Comparison of ENCODE assay signal across 8 cellular contexts in genomic region chr3:48016336-48016973, GRCh38. TPM values are rescaled to one million over a fixed set of nuclear protein-coding genes. Genes with fewer than 3 reads are reported as not detected.
DNase-seq lines count a peak whose midpoint lies in the region; ATAC-seq and TF ChIP-seq lines count a peak whose summit lies in the region.

A gene with protein sequence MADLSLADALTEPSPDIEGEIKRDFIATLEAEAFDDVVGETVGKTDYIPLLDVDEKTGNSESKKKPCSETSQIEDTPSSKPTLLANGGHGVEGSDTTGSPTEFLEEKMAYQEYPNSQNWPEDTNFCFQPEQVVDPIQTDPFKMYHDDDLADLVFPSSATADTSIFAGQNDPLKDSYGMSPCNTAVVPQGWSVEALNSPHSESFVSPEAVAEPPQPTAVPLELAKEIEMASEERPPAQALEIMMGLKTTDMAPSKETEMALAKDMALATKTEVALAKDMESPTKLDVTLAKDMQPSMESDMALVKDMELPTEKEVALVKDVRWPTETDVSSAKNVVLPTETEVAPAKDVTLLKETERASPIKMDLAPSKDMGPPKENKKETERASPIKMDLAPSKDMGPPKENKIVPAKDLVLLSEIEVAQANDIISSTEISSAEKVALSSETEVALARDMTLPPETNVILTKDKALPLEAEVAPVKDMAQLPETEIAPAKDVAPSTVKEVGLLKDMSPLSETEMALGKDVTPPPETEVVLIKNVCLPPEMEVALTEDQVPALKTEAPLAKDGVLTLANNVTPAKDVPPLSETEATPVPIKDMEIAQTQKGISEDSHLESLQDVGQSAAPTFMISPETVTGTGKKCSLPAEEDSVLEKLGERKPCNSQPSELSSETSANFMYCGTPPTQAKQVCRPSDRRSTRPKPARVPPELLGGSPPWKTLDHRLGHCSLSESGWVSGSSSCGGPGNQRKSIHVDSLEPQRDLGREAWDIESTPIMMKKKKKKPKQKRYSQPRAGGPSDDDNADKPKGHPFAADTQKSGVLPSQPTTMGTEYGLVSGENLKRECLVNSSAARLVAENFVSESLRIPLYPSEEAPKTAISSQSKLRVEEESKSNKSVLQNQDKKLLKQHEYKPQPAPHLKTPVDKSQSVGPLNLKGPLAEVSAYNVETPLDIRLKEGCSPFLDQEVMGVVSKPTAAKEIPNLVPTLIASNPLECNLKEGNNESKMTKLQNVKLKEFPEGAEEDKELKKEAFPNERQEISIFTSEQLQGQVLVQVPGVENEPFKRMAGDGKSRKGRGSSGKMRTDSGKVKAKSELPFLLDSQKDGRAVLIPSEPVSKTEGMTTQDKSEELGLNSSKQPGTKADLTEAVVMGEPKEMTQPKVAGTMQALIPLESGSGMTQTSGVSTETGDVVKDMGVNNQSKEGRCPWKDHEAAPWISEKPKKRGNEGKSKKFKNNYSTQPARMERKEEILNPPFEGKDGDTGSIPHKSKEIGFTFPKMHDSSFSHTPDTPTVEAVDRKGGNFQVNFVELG (N-terminal part only) (minus strand): TSS chr3:48016416. CDS start chr3:47998860, 17,556 bp downstream.

- peaks cover 90% of the 10 kb centered on the region for H3K79me2 ChIP-seq in PC-3 (ENCODE audit: low read length)

- no peak within 1 kb of the TSS for H2AFZ ChIP-seq in PC-3 (ENCODE audit: low read length)

- no peak within 1 kb of the TSS for H3K4me2 ChIP-seq in PC-3 (ENCODE audit: low read length)

- peak within 1 kb of the TSS; percentile 32 to 74 (median 33) for H3K27ac Mint-ChIP-seq in CD4-positive, CD25-positive, alpha-beta regulatory T cell

- no peak for ATAC-seq in CD4-positive, CD25-positive, alpha-beta regulatory T cell (ENCODE audit: low read depth in 2 of 2)
- ATAC-seq in PC-3 = no peak
- ATAC-seq in HG03378 (IDR thresholded peaks at IDR 0.05; ENCODE audit: unreplicated experiment) = no peak
- ATAC-seq in HG02610 (IDR thresholded peaks at IDR 0.05; ENCODE audit: unreplicated experiment) = no peak
- ATAC-seq in HG03139 (IDR thresholded peaks at IDR 0.05; ENCODE audit: unreplicated experiment) = no peak

- no peak for DNase-seq in CD4-positive, CD25-positive, alpha-beta regulatory T cell
- DNase-seq in PC-3 (no peak), dorsolateral prefrontal cortex (peak in 1 of 10 donors; percentile 50), NCI-H748 treated with DMSO at 0.1 percent for 48 hours (lab: John Stamatoyannopoulos, UW) (no peak)

- CTCF ChIA-PET in PC-3 (lab: Charles Lee) = no interaction called here

- H3K36me3 Mint-ChIP-seq in CD4-positive, CD25-positive, alpha-beta regulatory T cell = no peaks in the 10 kb centered on the region

- peaks cover 24% of the 10 kb centered on the region for H4K20me1 ChIP-seq in PC-3 (ENCODE audit: low read length)

- no peaks in the 10 kb centered on the region for H3F3A ChIP-seq in PC-3 (ENCODE audit: low read length, unreplicated experiment)

- H3K9ac ChIP-seq in PC-3 (ENCODE audit: low read length) (no peak within 1 kb of the TSS), mucosa of rectum (ENCODE audit: low read depth in 1 of 2, low read length in 2 of 2) (no peak within 1 kb of the TSS)

- BruUV-seq in PC-3 (replicated peaks; lab: Mats Ljungman, UMichigan) = no TSS peak

- TF ChIP-seq CTCF in PC-3 (conservative IDR thresholded peaks at IDR 0.05; ENCODE audit: low read depth, low read length) (no peak), dorsolateral prefrontal cortex (IDR thresholded peaks at IDR 0.05 in 54 of 56, conservative IDR thresholded peaks at IDR 0.05 in 2 of 56; ENCODE audit: low read depth in 1 of 56, partially characterized antibody in 56 of 56) (no peak)

- H3K9me3 ChIP-seq in CD4-positive, CD25-positive, alpha-beta regulatory T cell (ENCODE audit: control insufficient read depth in 2 of 2, low read length in 2 of 2) = no peaks in the 10 kb centered on the region
- H3K9me3 ChIP-seq in PC-3 (ENCODE audit: low read length) (no peaks in the 10 kb centered on the region), mucosa of rectum (ENCODE audit: control insufficient read depth in 2 of 2, low read length in 2 of 2) (no peaks in the 10 kb centered on the region)

- H3K4me3 ChIP-seq in CD4-positive, CD25-positive, alpha-beta regulatory T cell (ENCODE audit: low read depth, low read length) = no peak within 1 kb of the TSS
- H3K4me3 ChIP-seq in PC-3 (ENCODE audit: low read length) = no peak within 1 kb of the TSS
- peak within 1 kb of the TSS in 36 of 59 donors; percentile 0 to 48 (median 26) for H3K4me3 ChIP-seq in dorsolateral prefrontal cortex
- H3K4me3 ChIP-seq in mucosa of rectum (ENCODE audit: low read length in 2 of 2) = peak within 1 kb of the TSS in 1 of 2 donors; percentile 17

- no peaks in the 10 kb centered on the region for H3K27me3 ChIP-seq in CD4-positive, CD25-positive, alpha-beta regulatory T cell (ENCODE audit: control insufficient read depth, insufficient read depth, low read length)
- H3K27me3 ChIP-seq in PC-3 (ENCODE audit: low read length) (no peaks in the 10 kb centered on the region), dorsolateral prefrontal cortex (no peaks in the 10 kb centered on the region), mucosa of rectum (ENCODE audit: control insufficient read depth in 2 of 2, insufficient read depth in 2 of 2, low read length in 2 of 2) (no peaks in the 10 kb centered on the region)

- intact Hi-C loops in PC-3 (cut with micrococcal nuclease) = no loop called here
- intact Hi-C loops in dorsolateral prefrontal cortex (cut with DNase I) = no loop called here

- H3K27me3 Mint-ChIP-seq in CD4-positive, CD25-positive, alpha-beta regulatory T cell = no peaks in the 10 kb centered on the region

- no peaks in the 10 kb centered on the region for H3K9me2 ChIP-seq in PC-3 (replicated peaks; ENCODE audit: low read length)

- peak within 1 kb of the TSS in 1 of 4 donors; percentile 20 for H3K4me3 Mint-ChIP-seq in CD4-positive, CD25-positive, alpha-beta regulatory T cell

- H3K4me1 Mint-ChIP-seq in CD4-positive, CD25-positive, alpha-beta regulatory T cell = peaks cover 25 to 48% (median 44%) of the 10 kb centered on the region in 4 donors

- H3K27ac ChIP-seq in CD4-positive, CD25-positive, alpha-beta regulatory T cell (ENCODE audit: insufficient read depth, low read length, poor library complexity, severe bottlenecking) = no peak within 1 kb of the TSS
- H3K27ac ChIP-seq in PC-3 (ENCODE audit: low read length) (no peak within 1 kb of the TSS), dorsolateral prefrontal cortex (peak within 1 kb of the TSS in 56 of 59 donors; percentile 3 to 83 (median 56)), mucosa of rectum (ENCODE audit: low read depth in 2 of 2, low read length in 2 of 2) (peak within 1 kb of the TSS; percentile 16 to 40)

- no peaks in the 10 kb centered on the region for H3K36me3 ChIP-seq in CD4-positive, CD25-positive, alpha-beta regulatory T cell (ENCODE audit: control insufficient read depth, insufficient read depth, low read length)
- H3K36me3 ChIP-seq in PC-3 (ENCODE audit: low read depth, low read length) (peaks cover 11% of the 10 kb centered on the region; the same call in 1 of the 2 replicates), mucosa of rectum (ENCODE audit: control insufficient read depth in 2 of 2, insufficient read depth in 2 of 2, low read length in 2 of 2) (no peaks in the 10 kb centered on the region)

- no peaks in the 10 kb centered on the region for H3K9me3 Mint-ChIP-seq in CD4-positive, CD25-positive, alpha-beta regulatory T cell

- peaks cover 19% of the 10 kb centered on the region for H3K4me1 ChIP-seq in CD4-positive, CD25-positive, alpha-beta regulatory T cell (ENCODE audit: control insufficient read depth, insufficient read depth, low read length, poor library complexity, severe bottlenecking)
- H3K4me1 ChIP-seq in PC-3 (ENCODE audit: insufficient read depth, low read length) (peaks cover 34% of the 10 kb centered on the region), mucosa of rectum (ENCODE audit: control insufficient read depth in 2 of 2, insufficient read depth in 2 of 2, low read length in 2 of 2) (peaks cover 19 to 25% of the 10 kb centered on the region in 2 donors)

- POLR2A ChIA-PET in PC-3 (lab: Charles Lee; ENCODE audit: unreplicated experiment) = interaction anchor here (0.6 kb wide), 1 partner anchor 8 kb away, joined by 5 read pairs; no protein-coding TSS in a partner anchor

RNA-seq across cellular contexts. Expression of the gene that starts here (rescaled TPM):
- 123 TPM for total RNA-seq in CD4-positive, CD25-positive, alpha-beta regulatory T cell
- 10 to 100 TPM; 17.0 to 24.8 (median 22.1) TPM for polyA plus RNA-seq in CD4-positive, CD25-positive, alpha-beta regulatory T cell
- 108 and 128 TPM in 2 replicates for total RNA-seq in PC-3 (2014; rRNA removed)
- 100 to 1,000 TPM; 325 to 757 (median 413) TPM for total RNA-seq in dorsolateral prefrontal cortex

Comparison
In these comparisons a context has a peak if more than half of its experiments do, and no peak if none do; other contexts are left out.
1. H3K27ac ChIP-seq: peak in dorsolateral prefrontal cortex (56 of 59) and mucosa of rectum (2 of 2); none in CD4-positive, CD25-positive, alpha-beta regulatory T cell (single experiment) and PC-3 (single experiment).
2. H3K4me3 ChIP-seq: peak in dorsolateral prefrontal cortex (36 of 59); none in CD4-positive, CD25-positive, alpha-beta regulatory T cell (single experiment) and PC-3 (single experiment).